ENCODE assay signal across 2 cellular contexts in the genomic region with DNA sequence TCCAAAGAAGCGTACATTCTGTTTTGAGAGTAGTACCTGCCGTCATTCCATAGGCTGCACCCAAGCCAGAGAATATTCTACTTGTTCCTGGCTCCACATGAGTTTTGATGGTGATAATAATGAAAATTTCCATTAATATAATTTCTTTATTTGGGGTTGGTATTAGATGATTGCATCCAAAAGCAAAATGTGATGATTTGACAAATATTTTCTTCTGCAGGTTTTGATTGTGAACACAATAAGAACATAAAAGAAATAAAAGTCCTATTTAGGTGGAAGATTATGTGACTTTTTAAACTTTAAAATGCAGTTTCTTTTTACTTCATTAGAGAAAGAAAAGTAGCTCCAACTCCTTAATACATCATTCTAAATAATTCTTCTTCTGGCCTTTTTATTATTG.
TF ChIP-seq lines count a peak whose summit lies in the region.

No MANE protein-coding gene starts in this region.

TF ChIP-seq in A549, 52 proteins besides CTCF, POLR2A, EP300 and RAD21:
- TF ChIP-seq NR3C1 (IDR thresholded peaks at IDR 0.05) (no peak), ZNF302 (CRISPR knock-in tag; IDR thresholded peaks at IDR 0.05) (no peak), MAFK (IDR thresholded peaks at IDR 0.05; ENCODE audit: partially characterized antibody) (peak; percentile 76), ESRRA (IDR thresholded peaks at IDR 0.05; ENCODE audit: borderline replicate concordance, low read length) (no peak), CHD4 (IDR thresholded peaks at IDR 0.05; ENCODE audit: borderline replicate concordance) (no peak), CBX2 (IDR thresholded peaks at IDR 0.05; ENCODE audit: borderline replicate concordance, low read depth) (no peak)
- TF ChIP-seq, protein P1, sequence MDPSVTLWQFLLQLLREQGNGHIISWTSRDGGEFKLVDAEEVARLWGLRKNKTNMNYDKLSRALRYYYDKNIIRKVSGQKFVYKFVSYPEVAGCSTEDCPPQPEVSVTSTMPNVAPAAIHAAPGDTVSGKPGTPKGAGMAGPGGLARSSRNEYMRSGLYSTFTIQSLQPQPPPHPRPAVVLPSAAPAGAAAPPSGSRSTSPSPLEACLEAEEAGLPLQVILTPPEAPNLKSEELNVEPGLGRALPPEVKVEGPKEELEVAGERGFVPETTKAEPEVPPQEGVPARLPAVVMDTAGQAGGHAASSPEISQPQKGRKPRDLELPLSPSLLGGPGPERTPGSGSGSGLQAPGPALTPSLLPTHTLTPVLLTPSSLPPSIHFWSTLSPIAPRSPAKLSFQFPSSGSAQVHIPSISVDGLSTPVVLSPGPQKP (IDR thresholded peaks at IDR 0.05; ENCODE audit: low read depth, low read length): no peak

TF ChIP-seq in K562, 482 proteins besides CTCF, POLR2A, EP300 and RAD21:
- TF ChIP-seq HNRNPUL1 (IDR thresholded peaks at IDR 0.05; ENCODE audit: low read length) (no peak), HDAC2 (IDR thresholded peaks at IDR 0.05) (no peak), ETS2 (tag; IDR thresholded peaks at IDR 0.05; ENCODE audit: borderline replicate concordance, poor library complexity, severe bottlenecking) (no peak), ZNF316 (IDR thresholded peaks at IDR 0.05) (peak; percentile 73), ZNF165 (CRISPR knock-in tag; IDR thresholded peaks at IDR 0.05; ENCODE audit: borderline replicate concordance) (no peak), MEF2D (tag; conservative IDR thresholded peaks at IDR 0.05; ENCODE audit: low read depth) (no peak), ELF2 (CRISPR knock-in tag; IDR thresholded peaks at IDR 0.05) (no peak), MAFK (IDR thresholded peaks at IDR 0.05; ENCODE audit: low read length) (no peak; the same call in 1 of the 2 replicates), MAFF (IDR thresholded peaks at IDR 0.05; ENCODE audit: low read length) (peak; percentile 41; the same call in 1 of the 2 replicates), DACH1 (IDR thresholded peaks at IDR 0.05; ENCODE audit: partially characterized antibody) (no peak), FOSL1 (tag; conservative IDR thresholded peaks at IDR 0.05) (no peak)
